8 cellular contexts compared by ENCODE assay signal in the genomic region with DNA sequence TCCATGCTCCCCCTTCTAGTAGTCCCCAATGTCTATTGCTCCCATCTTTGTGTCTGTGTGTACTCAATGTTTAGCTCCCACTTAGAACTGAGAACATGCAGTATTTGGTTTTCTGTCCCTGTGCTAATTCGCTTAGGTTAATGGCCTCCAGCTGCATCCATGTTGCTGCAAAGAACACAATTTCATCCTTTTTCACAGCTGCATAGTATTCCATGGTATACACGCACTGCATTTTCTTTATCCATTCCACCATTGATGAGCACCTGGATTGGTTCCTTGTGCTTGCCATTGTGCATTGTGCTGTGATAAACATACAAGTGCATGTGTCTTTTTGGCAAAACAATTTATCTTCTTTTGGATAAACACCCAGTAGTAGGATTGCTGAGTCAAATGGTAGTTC.
"Had no signal": no experiment of that assay in that cellular context is flagged by ENCODE, and none has a peak within 500 bp of the region (broad histone marks: within the 10 kb centered on the region; RNA-seq: fewer than 3 reads in every experiment).

No MANE protein-coding gene starts in this region.

- H3K4me3 ChIP-seq: GM12878 had no signal

- DNase-seq: GDM1, GF-D8 had no signal

- FAIRE-seq: G401.6, GM12878, GM12891, GM12892, GM18507, GM19239 had no signal

- ATAC-seq: GM12878 had no signal
